In genomic region chr14:71905031-71905430, GRCh38 we compare ENCODE assay signal across 21 cellular contexts.
"Had no signal": no experiment of that assay in that cellular context is flagged by ENCODE, and none has a peak within 500 bp of the region (broad histone marks: within the 10 kb centered on the region; RNA-seq: fewer than 3 reads in every experiment).

No MANE protein-coding gene starts in this region.

- H3K27ac Mint-ChIP-seq: activated CD4-positive, alpha-beta T cell treated with anti-CD3 and anti-CD28 coated beads for 36 hours; activated naive CD4-positive, alpha-beta T cell treated with anti-CD3 and anti-CD28 coated beads, Interleukin-2, amount 50 U/mL, for 24 hours; immature natural killer cell; memory B cell; stimulated activated effector memory CD8-positive, alpha-beta T cell treated with anti-CD3 and anti-CD28 coated beads, Interleukin-12 subunit alpha, Interleukin-12 subunit beta, amount 100 ng/mL, for 72 hours; type B pancreatic cell had no signal

- H3K4me1 Mint-ChIP-seq: activated CD4-positive, alpha-beta T cell treated with anti-CD3 and anti-CD28 coated beads for 36 hours; activated naive CD4-positive, alpha-beta T cell treated with anti-CD3 and anti-CD28 coated beads, Interleukin-2, amount 50 U/mL, for 24 hours; immature natural killer cell; memory B cell; stimulated activated effector memory CD8-positive, alpha-beta T cell treated with anti-CD3 and anti-CD28 coated beads, Interleukin-12 subunit alpha, Interleukin-12 subunit beta, amount 100 ng/mL, for 72 hours had no signal

- H3K36me3 Mint-ChIP-seq: activated naive CD4-positive, alpha-beta T cell treated with anti-CD3 and anti-CD28 coated beads, Interleukin-2, amount 50 U/mL, for 24 hours; immature natural killer cell; memory B cell; stimulated activated effector memory CD8-positive, alpha-beta T cell treated with anti-CD3 and anti-CD28 coated beads, Interleukin-12 subunit alpha, Interleukin-12 subunit beta, amount 100 ng/mL, for 72 hours; type B pancreatic cell had no signal

- H3K4me3 Mint-ChIP-seq: activated CD4-positive, alpha-beta T cell treated with anti-CD3 and anti-CD28 coated beads for 36 hours; activated naive CD4-positive, alpha-beta T cell treated with anti-CD3 and anti-CD28 coated beads, Interleukin-2, amount 50 U/mL, for 24 hours; immature natural killer cell; memory B cell; stimulated activated effector memory CD8-positive, alpha-beta T cell treated with anti-CD3 and anti-CD28 coated beads, Interleukin-12 subunit alpha, Interleukin-12 subunit beta, amount 100 ng/mL, for 72 hours; type B pancreatic cell had no signal

- H3K27me3 ChIP-seq: breast epithelium, pancreas, sigmoid colon, testis had no signal

- H3K4me3 ChIP-seq: adrenal gland, breast epithelium, pancreas, sigmoid colon, stomach, testis had no signal

- H3K9me3 ChIP-seq: adrenal gland, pancreas, sigmoid colon, testis had no signal

- H3K4me1 ChIP-seq: adrenal gland, breast epithelium, pancreas, sigmoid colon, stomach, testis had no signal

- DNase-seq: activated CD4-positive, alpha-beta T cell treated with anti-CD3 and anti-CD28 coated beads for 36 hours; activated CD4-positive, alpha-beta T cell treated with anti-CD3 and anti-CD28 coated beads, Interleukin-2, amount 50 U/mL, for 48 hours; activated gamma-delta T cell; adrenal gland; cerebellar nuclear complex; effector CD4-positive, alpha-beta T cell; immature natural killer cell; kidney glomerular epithelial cell; left ventricle myocardium superior; pancreas; sigmoid colon; stimulated activated CD4-positive, alpha-beta T cell treated with anti-CD3 and anti-CD28 coated beads, Interleukin-4, amount 100 ng/mL, for 24 hours; stomach; testis had no signal

- H3K9me3 Mint-ChIP-seq: activated naive CD4-positive, alpha-beta T cell treated with anti-CD3 and anti-CD28 coated beads, Interleukin-2, amount 50 U/mL, for 24 hours; stimulated activated effector memory CD8-positive, alpha-beta T cell treated with anti-CD3 and anti-CD28 coated beads, Interleukin-12 subunit alpha, Interleukin-12 subunit beta, amount 100 ng/mL, for 72 hours had no signal

- H3K36me3 ChIP-seq: adrenal gland, breast epithelium, pancreas, sigmoid colon, stomach had no signal

- H3K27ac ChIP-seq: adrenal gland, breast epithelium, pancreas, sigmoid colon, stomach, testis, VCaP had no signal

- FAIRE-seq: astrocyte, pancreas had no signal

- ATAC-seq: activated CD4-positive, alpha-beta T cell treated with anti-CD3 and anti-CD28 coated beads for 36 hours; left ventricle myocardium superior; pancreas; stimulated activated effector memory CD8-positive, alpha-beta T cell treated with anti-CD3 and anti-CD28 coated beads, Interleukin-12 subunit alpha, Interleukin-12 subunit beta, amount 100 ng/mL, for 72 hours had no signal
